Comparison of ENCODE assay signal across 8 cellular contexts in the genomic region with DNA sequence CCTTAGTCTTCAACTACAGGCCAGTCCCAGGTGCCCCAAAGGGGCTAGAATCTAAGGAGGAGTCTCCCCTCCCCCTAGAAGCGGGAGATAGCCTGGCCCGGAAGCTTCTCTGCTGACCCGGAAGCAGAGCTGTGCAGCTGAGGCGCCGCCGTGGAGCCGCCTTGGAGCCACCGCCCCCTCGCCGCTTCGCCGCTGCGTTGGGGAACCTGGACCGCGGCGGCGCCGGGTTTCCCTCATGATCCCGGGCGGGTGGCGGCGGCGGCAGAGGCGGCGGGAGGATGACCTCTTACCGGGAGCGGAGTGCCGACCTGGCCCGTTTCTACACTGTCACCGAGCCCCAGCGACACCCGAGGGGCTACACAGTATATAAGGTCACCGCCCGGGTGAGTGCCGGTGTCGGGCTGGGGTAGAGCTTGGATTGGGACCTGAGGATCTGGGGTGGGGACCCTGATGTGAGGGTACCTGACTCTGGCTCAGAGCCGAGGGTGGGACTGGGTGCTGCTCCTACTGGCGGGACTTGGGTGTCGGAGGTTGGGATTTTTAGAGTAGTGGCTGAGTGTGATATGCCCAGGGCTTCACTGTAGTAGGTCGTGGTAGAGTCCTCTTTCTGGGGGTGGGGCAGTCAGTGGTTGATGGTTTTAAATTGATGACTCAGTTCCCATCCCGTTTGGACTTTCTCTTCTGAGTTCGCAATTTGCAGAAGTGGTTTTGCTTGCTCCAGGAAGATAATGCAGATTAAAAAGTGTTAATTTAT. TPM values are rescaled to one million over a fixed set of nuclear protein-coding genes. Genes with fewer than 3 reads are reported as not detected.
DNase-seq lines count a peak whose midpoint lies in the region; ATAC-seq and TF ChIP-seq lines count a peak whose summit lies in the region.

Gene RPS6KC1, plus strand, starts transcription at position 115 of the 754 bp plus-strand sequence. Its CDS starts 164 bp downstream, at position 279.

- H3K27ac Mint-ChIP-seq in activated B cell treated with CpG ODN at 0.5 μM for 24 hours: peak within 1 kb of the TSS; percentile 92

- peak within 1 kb of the TSS; percentile 97 for H3K4me3 Mint-ChIP-seq in activated B cell treated with CpG ODN at 0.5 μM for 24 hours

- ATAC-seq in GM18907 (IDR thresholded peaks at IDR 0.05; ENCODE audit: unreplicated experiment) (peak; percentile 98), HG03139 (IDR thresholded peaks at IDR 0.05; ENCODE audit: unreplicated experiment) (peak; percentile 96), activated B cell treated with CpG ODN at 0.5 μM for 24 hours (ENCODE audit: low read depth) (peak; percentile 93)

- H3K27me3 Mint-ChIP-seq in activated B cell treated with CpG ODN at 0.5 μM for 24 hours: peaks cover 20% of the 10 kb centered on the region

- POLR2A ChIA-PET in activated B cell treated with CpG ODN at 0.5 μM for 24 hours (lab: Charles Lee): interaction anchor here (0.5 to 1.5 kb wide), 10 partner anchors 10 to 1230 kb away, joined by 3 to 4 read pairs (median 3); partner anchors contain the start of genes ANGEL2, NSL1, SMYD2 and TATDN3

- intact Hi-C loops in activated B cell treated with CpG ODN at 0.5 μM for 24 hours (cut with micrococcal nuclease): loop anchor here (1.0 to 5.0 kb wide), 4 partner anchors 36 to 261 kb away; partner anchors contain the start of genes ANGEL2, FLVCR1, NSL1 and TATDN3

- H3K9me3 Mint-ChIP-seq in activated B cell treated with CpG ODN at 0.5 μM for 24 hours: no peaks in the 10 kb centered on the region

- peaks cover 17% of the 10 kb centered on the region for H3K36me3 Mint-ChIP-seq in activated B cell treated with CpG ODN at 0.5 μM for 24 hours (ENCODE audit: low read depth)

- CTCF ChIA-PET in activated B cell treated with CpG ODN at 0.5 μM for 24 hours (lab: Charles Lee): interaction anchor here (0.5 kb wide), 1 partner anchor 68 kb away, joined by 3 read pairs; no protein-coding TSS in a partner anchor

- TF ChIP-seq CTCF in activated B cell treated with CpG ODN at 0.5 μM for 24 hours (IDR thresholded peaks at IDR 0.05): no peak

- H3K4me1 Mint-ChIP-seq in activated B cell treated with CpG ODN at 0.5 μM for 24 hours: peaks cover 25% of the 10 kb centered on the region

- DNase-seq in AG08396 (ENCODE audit: low spot score) (peak; percentile 92), NCI-H2227 treated with DMSO at 0.1 percent for 48 hours (lab: John Stamatoyannopoulos, UW) (peak; percentile 91), activated B cell treated with CpG ODN at 0.5 μM for 24 hours (peak; percentile 73), islet precursor cell (peak; percentile 87)
- peak; percentile 72 for DNase-seq in central memory CD4-positive, alpha-beta T cell
- DNase-seq in stimulated activated CD4-positive, alpha-beta T cell treated with anti-CD3 and anti-CD28 coated beads, Interleukin-12 subunit alpha, Interleukin-12 subunit beta, amount 100 ng/mL, for 4 hours: peak; percentile 81

RNA-seq across cellular contexts. Expression of gene RPS6KC1, which starts in this region (rescaled TPM):
- total RNA-seq in activated B cell treated with CpG ODN at 0.5 μM for 24 hours: 12.9 and 13.0 TPM in 2 replicates

Comparison
In these comparisons a context has a peak if more than half of its experiments do, and no peak if none do; other contexts are left out.
1. Peak in every context shown above with its lines: DNase-seq and ATAC-seq.